In genomic region chr1:243784506-243784905, GRCh38 we compare ENCODE assay signal across 1 cellular context.
TF ChIP-seq lines count a peak whose summit lies in the region.

No MANE protein-coding gene starts in this region.

TF ChIP-seq in IMR-90, 13 proteins besides CTCF, POLR2A, EP300 and RAD21 (continued from another document):
- no peak for TF ChIP-seq ELK1 (IDR thresholded peaks at IDR 0.05; ENCODE audit: borderline replicate concordance, low read depth, low read length)
- TF ChIP-seq SMC3 (IDR thresholded peaks at IDR 0.05; ENCODE audit: low read depth, low read length): no peak
- no peak for TF ChIP-seq USF2 (IDR thresholded peaks at IDR 0.05; ENCODE audit: low read depth, low read length)
- TF ChIP-seq CEBPB (IDR thresholded peaks at IDR 0.05; ENCODE audit: low read depth, low read length): no peak
- no peak for TF ChIP-seq FOS (IDR thresholded peaks at IDR 0.05; ENCODE audit: low read depth, low read length)
- no peak for TF ChIP-seq MXI1 (IDR thresholded peaks at IDR 0.05; ENCODE audit: borderline replicate concordance, low read depth, low read length)
- no peak for TF ChIP-seq RCOR1 (IDR thresholded peaks at IDR 0.05; ENCODE audit: insufficient replicate concordance, low read length)
